ENCODE assay signal across 26 cellular contexts in the genomic region with DNA sequence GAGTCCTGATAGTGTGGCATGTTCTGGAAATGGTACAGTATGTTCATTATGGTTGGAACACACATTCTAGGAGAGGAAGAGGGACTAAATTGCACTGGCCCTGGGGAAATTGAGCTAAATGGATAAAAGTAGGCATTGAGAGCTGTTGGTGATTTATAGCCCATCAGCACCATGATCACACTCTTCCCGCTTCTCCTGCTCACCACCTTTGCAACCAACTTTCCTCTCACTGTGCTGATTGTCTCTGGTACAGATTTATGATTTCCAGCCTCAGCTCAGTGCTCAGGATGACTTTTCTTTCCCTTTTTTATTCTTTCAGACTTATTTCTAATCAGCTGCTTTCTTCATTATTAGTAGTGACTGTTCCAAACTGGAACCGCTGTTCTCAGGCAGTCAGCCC.
"Had no signal": no experiment of that assay in that cellular context is flagged by ENCODE, and none has a peak within 500 bp of the region (broad histone marks: within the 10 kb centered on the region; RNA-seq: fewer than 3 reads in every experiment).

No MANE protein-coding gene starts in this region.

- H3K27ac ChIP-seq: adrenal gland, KMS-11, SK-N-MC, WERI-Rb-1 had no signal

- H3K36me3 Mint-ChIP-seq: activated naive CD8-positive, alpha-beta T cell treated with anti-CD3 and anti-CD28 coated beads for 36 hours had no signal

- H3K4me3 Mint-ChIP-seq: activated CD4-positive, alpha-beta memory T cell treated with anti-CD3 and anti-CD28 coated beads, Interleukin-2, amount 10 ng/mL, durations not matched to agents 7 days and 5 days; activated CD4-positive, alpha-beta T cell treated with anti-CD3 and anti-CD28 coated beads for 36 hours; activated naive CD4-positive, alpha-beta T cell treated with anti-CD3 and anti-CD28 coated beads for 36 hours; activated naive CD8-positive, alpha-beta T cell treated with anti-CD3 and anti-CD28 coated beads for 36 hours; activated T-helper 17 cell treated with anti-CD3 and anti-CD28 coated beads, Interleukin-2, amount 50 U/mL, for 72 hours had no signal

- ATAC-seq: activated CD4-positive, alpha-beta T cell treated with anti-CD3 and anti-CD28 coated beads for 36 hours; activated T-helper 17 cell treated with anti-CD3 and anti-CD28 coated beads, Interleukin-2, amount 50 U/mL, for 72 hours had no signal

- H3K9me3 Mint-ChIP-seq: activated CD4-positive, alpha-beta memory T cell treated with anti-CD3 and anti-CD28 coated beads, Interleukin-2, amount 10 ng/mL, durations not matched to agents 7 days and 5 days; activated naive CD4-positive, alpha-beta T cell treated with anti-CD3 and anti-CD28 coated beads for 36 hours; activated naive CD8-positive, alpha-beta T cell treated with anti-CD3 and anti-CD28 coated beads for 36 hours; activated T-helper 17 cell treated with anti-CD3 and anti-CD28 coated beads, Interleukin-2, amount 50 U/mL, for 72 hours had no signal

- H3K9ac ChIP-seq: KMS-11 had no signal

- H3K27ac Mint-ChIP-seq: activated CD4-positive, alpha-beta memory T cell treated with anti-CD3 and anti-CD28 coated beads, Interleukin-2, amount 10 ng/mL, durations not matched to agents 7 days and 5 days; activated CD4-positive, alpha-beta T cell treated with anti-CD3 and anti-CD28 coated beads for 36 hours; activated naive CD4-positive, alpha-beta T cell treated with anti-CD3 and anti-CD28 coated beads for 36 hours; activated naive CD8-positive, alpha-beta T cell treated with anti-CD3 and anti-CD28 coated beads for 36 hours; activated T-helper 17 cell treated with anti-CD3 and anti-CD28 coated beads, Interleukin-2, amount 50 U/mL, for 72 hours had no signal

- H3K4me3 ChIP-seq: adrenal gland, SK-N-MC had no signal

- FAIRE-seq: bronchial epithelial cell had no signal

- H3K36me3 ChIP-seq: adrenal gland, WERI-Rb-1 had no signal

- H3K4me2 ChIP-seq: KMS-11 had no signal

- H3K27me3 Mint-ChIP-seq: activated CD4-positive, alpha-beta memory T cell treated with anti-CD3 and anti-CD28 coated beads, Interleukin-2, amount 10 ng/mL, durations not matched to agents 7 days and 5 days; activated CD4-positive, alpha-beta T cell treated with anti-CD3 and anti-CD28 coated beads for 36 hours; activated naive CD8-positive, alpha-beta T cell treated with anti-CD3 and anti-CD28 coated beads for 36 hours; activated T-helper 17 cell treated with anti-CD3 and anti-CD28 coated beads, Interleukin-2, amount 50 U/mL, for 72 hours had no signal

- DNase-seq: activated CD4-positive, alpha-beta memory T cell treated with anti-CD3 and anti-CD28 coated beads, Interleukin-2, amount 10 ng/mL, durations not matched to agents 7 days and 5 days; activated CD4-positive, alpha-beta T cell treated with anti-CD3 and anti-CD28 coated beads for 36 hours; activated CD4-positive, alpha-beta T cell treated with anti-CD3 and anti-CD28 coated beads, Interleukin-2, amount 50 U/mL, for 1 hour; activated gamma-delta T cell; activated naive CD4-positive, alpha-beta T cell treated with anti-CD3 and anti-CD28 coated beads for 36 hours; activated naive CD8-positive, alpha-beta T cell treated with anti-CD3 and anti-CD28 coated beads for 36 hours; activated T-cell treated with anti-CD3 and anti-CD28 coated beads for 4 hours; activated T-cell treated with anti-CD3 and anti-CD28 coated beads, Interleukin-2, amount 50 U/mL, for 48 hours; adrenal gland; anterior cingulate cortex; central memory CD4-positive, alpha-beta T cell; MM.1S; NCI-H1105; NCI-H146; NCI-H1930; NCI-H2171 treated with DMSO at 0.1 percent for 48 hours; NCI-H226; NCI-H526; NCI-H82; SIG-M5; T-helper 1 cell; WERI-Rb-1 had no signal

- H3K9me3 ChIP-seq: adrenal gland had no signal

- H3K27me3 ChIP-seq: adrenal gland had no signal
